Comparison of ENCODE assay signal across 1 cellular context in the genomic region with DNA sequence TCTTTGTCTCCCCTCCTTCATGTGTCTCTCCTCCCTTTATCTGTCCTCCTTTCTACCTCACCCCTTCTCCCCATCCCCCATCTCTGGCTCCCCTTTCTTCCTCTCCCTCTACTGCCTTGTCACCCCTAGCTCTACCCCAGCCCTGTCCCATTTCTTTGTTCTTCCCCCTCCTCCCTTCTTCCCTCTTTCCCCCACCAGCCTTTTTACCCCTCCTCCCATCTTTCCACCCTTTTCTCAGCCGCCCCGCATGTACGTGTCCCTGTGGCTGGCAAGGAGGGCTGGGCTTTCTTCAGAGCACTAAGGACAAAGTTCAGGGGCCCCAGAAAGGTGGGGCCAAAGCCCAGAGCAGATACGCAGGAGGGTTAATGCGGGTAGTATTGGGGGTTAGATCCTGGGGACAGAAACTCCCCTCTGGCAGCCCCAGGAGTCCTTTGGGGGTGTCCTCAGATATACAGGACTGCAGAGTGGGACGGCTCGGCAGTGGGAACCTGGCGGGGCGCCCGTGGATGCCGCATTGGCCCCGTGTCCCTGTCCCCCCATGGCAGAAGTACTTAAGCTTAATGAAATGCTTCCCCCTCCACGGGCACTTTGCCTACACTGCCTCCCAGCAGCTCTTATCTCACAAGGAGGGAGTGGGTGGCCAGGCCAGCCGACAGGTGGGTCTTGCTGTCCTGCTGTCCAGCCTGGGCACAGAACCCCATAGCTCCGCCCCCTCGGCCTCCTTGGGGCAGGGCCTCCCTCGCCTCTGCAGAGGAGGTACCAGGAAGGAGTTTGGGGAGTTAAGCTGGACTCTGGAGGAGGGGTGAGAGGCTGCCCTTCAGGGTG.
TF ChIP-seq lines count a peak whose summit lies in the region.

No MANE protein-coding gene starts in this region.

TF ChIP-seq in WTC11, 78 proteins besides CTCF, POLR2A, EP300 and RAD21 (continued from another document):
- no peak for TF ChIP-seq TCF7 (CRISPR knock-in tag; IDR thresholded peaks at IDR 0.05; ENCODE audit: low read depth)
